In genomic region chr3:133943639-133944131, GRCh38 we compare ENCODE assay signal across 9 cellular contexts. TPM values are rescaled to one million over a fixed set of nuclear protein-coding genes. Genes with fewer than 3 reads are reported as not detected.
A peak's percentile ranks its signal among the peaks of the same experiment; 100 is the strongest.
DNase-seq lines count a peak whose midpoint lies in the region; ATAC-seq and TF ChIP-seq lines count a peak whose summit lies in the region.
"Had no signal": no experiment of that assay in that cellular context is flagged by ENCODE, and none has a peak within 500 bp of the region (broad histone marks: within the 10 kb centered on the region; RNA-seq: fewer than 3 reads in every experiment).

No MANE protein-coding gene starts in this region.

- DNase-seq in DMS79 (lab: John Stamatoyannopoulos, UW): peak; percentile 24
- peak; percentile 17 for DNase-seq in NOMO-1 treated with dmso at 0.1 percent for 144 hours (lab: John Stamatoyannopoulos, UW; ENCODE audit: unreplicated experiment)
- peak; percentile 95 for DNase-seq in dermis blood vessel endothelial cell
- DNase-seq in osteocyte (ENCODE audit: extremely low spot score, unreplicated experiment): no peak
- DNase-seq in endothelial cell (ENCODE audit: low spot score): no peak
- DNase-seq in hippocampal formation (lab: John Stamatoyannopoulos, UW): no peak
- DNase-seq: stimulated activated CD4-positive, alpha-beta T cell treated with anti-CD3 and anti-CD28 coated beads, Interleukin-2, amount 100 ng/mL, for 24 hours had no signal

- TF ChIP-seq CTCF in osteocyte (IDR thresholded peaks at IDR 0.05) (no peak), endothelial cell (IDR thresholded peaks at IDR 0.05; ENCODE audit: unreplicated experiment) (no peak)

- H3K4me3 Mint-ChIP-seq in osteocyte (ENCODE audit: unreplicated experiment) (no peak overlapping the region), endothelial cell (ENCODE audit: unreplicated experiment) (no peak overlapping the region)

- H3K9me3 Mint-ChIP-seq in osteocyte (ENCODE audit: unreplicated experiment) (no peaks in the 10 kb centered on the region), endothelial cell (ENCODE audit: unreplicated experiment) (no peaks in the 10 kb centered on the region)

- H3K27me3 Mint-ChIP-seq in osteocyte (ENCODE audit: unreplicated experiment): no peaks in the 10 kb centered on the region
- peaks cover 7% of the 10 kb centered on the region for H3K27me3 Mint-ChIP-seq in endothelial cell (ENCODE audit: unreplicated experiment)

- H3K4me1 Mint-ChIP-seq in osteocyte (ENCODE audit: unreplicated experiment) (peaks cover 77% of the 10 kb centered on the region), endothelial cell (ENCODE audit: unreplicated experiment) (peaks cover 7% of the 10 kb centered on the region)

- no peak for ATAC-seq in GM21528 (IDR thresholded peaks at IDR 0.05; ENCODE audit: low FRiP score, unreplicated experiment)
- ATAC-seq in GM19452 (IDR thresholded peaks at IDR 0.05; ENCODE audit: unreplicated experiment): no peak

- H3K36me3 Mint-ChIP-seq in osteocyte (ENCODE audit: unreplicated experiment) (no peaks in the 10 kb centered on the region), endothelial cell (ENCODE audit: low read depth, unreplicated experiment) (no peaks in the 10 kb centered on the region)

- peak overlapping the region; percentile 88 for H3K27ac Mint-ChIP-seq in osteocyte (ENCODE audit: unreplicated experiment)
- H3K27ac Mint-ChIP-seq in endothelial cell (ENCODE audit: unreplicated experiment): no peak overlapping the region

RNA-seq across cellular contexts. Expression of gene RAB6B, which starts 48.0 kb away (rescaled TPM):
- 1.9 TPM in 2 replicates for total RNA-seq in dermis blood vessel endothelial cell
- total RNA-seq in osteocyte: 7.8 and 11.3 TPM in 2 replicates
- total RNA-seq in endothelial cell (ENCODE audit: unreplicated experiment): 3.9 TPM

Comparison
In these comparisons a context has a peak if more than half of its experiments do, and no peak if none do; other contexts are left out.
1. DNase-seq: peak in DMS79 (single experiment), NOMO-1 treated with dmso at 0.1 percent for 144 hours (single experiment) and dermis blood vessel endothelial cell (single experiment); none in osteocyte (single experiment), endothelial cell (single experiment) and hippocampal formation (0 of 2).